7 cellular contexts compared by ENCODE assay signal in the genomic region with DNA sequence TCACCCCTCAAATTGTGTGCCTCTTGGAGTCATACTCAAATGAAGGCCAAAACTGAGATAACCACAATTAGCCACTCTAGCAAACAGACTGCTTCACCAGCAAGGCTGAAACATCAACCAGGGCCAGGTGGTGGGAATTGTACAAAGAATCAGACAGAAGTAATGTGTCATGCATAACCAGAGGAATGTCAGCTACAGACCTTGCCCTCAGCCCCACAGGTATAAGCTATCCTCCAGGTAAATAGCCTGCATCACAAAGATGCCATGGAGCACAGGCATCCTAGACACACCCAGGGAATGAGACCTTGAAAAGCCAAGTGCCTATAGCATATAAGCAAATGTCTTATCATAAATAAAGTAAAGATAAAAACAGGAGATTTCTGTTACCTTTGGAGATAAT.
"Had no signal": no experiment of that assay in that cellular context is flagged by ENCODE, and none has a peak within 500 bp of the region (broad histone marks: within the 10 kb centered on the region; RNA-seq: fewer than 3 reads in every experiment).

No MANE protein-coding gene starts in this region.

- H3K4me3 ChIP-seq: GM12878 had no signal

- FAIRE-seq: G401.6, GM12878, GM12891, GM18507, GM19239 had no signal

- DNase-seq: GDM1, GF-D8 had no signal

- ATAC-seq: GM12878 had no signal
